9 cellular contexts compared by ENCODE assay signal in genomic region chr1:232142403-232143314, GRCh38.
DNase-seq lines count a peak whose midpoint lies in the region; ATAC-seq and TF ChIP-seq lines count a peak whose summit lies in the region.
"Had no signal": no experiment of that assay in that cellular context is flagged by ENCODE, and none has a peak within 500 bp of the region (broad histone marks: within the 10 kb centered on the region; RNA-seq: fewer than 3 reads in every experiment).

No MANE protein-coding gene starts in this region.

- H3K9me3 Mint-ChIP-seq in T-helper 2 cell treated with Interferon-gamma antibody and Interleukin-4, amounts not matched to agents 5 μg/mL and 100 μg/mL, for 36 hours, result peaks cover 15% of the 10 kb centered on the region

- no peak overlapping the region for H3K4me2 ChIP-seq in hepatocyte

- TF ChIP-seq POLR2A in breast epithelium (IDR thresholded peaks at IDR 0.05), result no peak
- TF ChIP-seq POLR2A in stomach (IDR thresholded peaks at IDR 0.05), result no peak

- H3K4me1 Mint-ChIP-seq in T-helper 2 cell treated with Interferon-gamma antibody and Interleukin-4, amounts not matched to agents 5 μg/mL and 100 μg/mL, for 36 hours (ENCODE audit: low read depth), result no peaks in the 10 kb centered on the region

- H3K79me2 ChIP-seq in hepatocyte, result no peaks in the 10 kb centered on the region

- no peaks in the 10 kb centered on the region for H3K27me3 Mint-ChIP-seq in T-helper 2 cell treated with Interferon-gamma antibody and Interleukin-4, amounts not matched to agents 5 μg/mL and 100 μg/mL, for 36 hours (ENCODE audit: low read depth)

- no peaks in the 10 kb centered on the region for H3K9me2 ChIP-seq in hepatocyte (replicated peaks; ENCODE audit: insufficient read depth)

- no peaks in the 10 kb centered on the region for H4K20me1 ChIP-seq in hepatocyte (ENCODE audit: insufficient read depth, poor library complexity, severe bottlenecking)

- H3K27ac ChIP-seq in breast epithelium (peak overlapping the region; percentile 31 to 71), hepatocyte (peak overlapping the region; percentile 19), stomach (peak overlapping the region in 4 of 5 donors; percentile 18 to 60 (median 42))

- H3K27me3 ChIP-seq in breast epithelium (no peaks in the 10 kb centered on the region), hepatocyte (no peaks in the 10 kb centered on the region), stomach (no peaks in the 10 kb centered on the region)

- TF ChIP-seq CTCF in breast epithelium (IDR thresholded peaks at IDR 0.05) (no peak), hepatocyte (IDR thresholded peaks at IDR 0.05; ENCODE audit: poor library complexity) (no peak), stomach (IDR thresholded peaks at IDR 0.05) (no peak)

- H3K4me3 ChIP-seq in breast epithelium (no peak overlapping the region), hepatocyte (no peak overlapping the region), stomach (no peak overlapping the region)

- 95% methylated on average over 8 of the region's 8 CpGs for WGBS in hepatocyte (ENCODE audit: low lambda C conversion rate, missing lambda C conversion rate)
- WGBS in stomach, 5 donors, result 51 to 77% (median 64%) methylated on average over 8 of the region's 8 CpGs

- intact Hi-C loops in breast epithelium (cut with DNase I; ENCODE audit: low total_unique reads) (no loop called here), stomach (cut with DNase I; ENCODE audit: low total_unique reads) (no loop called here)

- no peak for ATAC-seq in HG03460 (IDR thresholded peaks at IDR 0.05; ENCODE audit: unreplicated experiment)

- H3K27ac Mint-ChIP-seq in T-helper 2 cell treated with Interferon-gamma antibody and Interleukin-4, amounts not matched to agents 5 μg/mL and 100 μg/mL, for 36 hours, result no peak overlapping the region

- H3K4me3 Mint-ChIP-seq in T-helper 2 cell treated with Interferon-gamma antibody and Interleukin-4, amounts not matched to agents 5 μg/mL and 100 μg/mL, for 36 hours, result no peak overlapping the region

- no peak overlapping the region for H2AFZ ChIP-seq in hepatocyte

- H3K36me3 ChIP-seq in breast epithelium (no peaks in the 10 kb centered on the region), hepatocyte (replicated peaks; ENCODE audit: insufficient read depth, low read depth) (no peaks in the 10 kb centered on the region), stomach (no peaks in the 10 kb centered on the region)

- peak; percentile 4 for TF ChIP-seq EP300 in stomach (IDR thresholded peaks at IDR 0.05)

- H3K36me3 Mint-ChIP-seq in T-helper 2 cell treated with Interferon-gamma antibody and Interleukin-4, amounts not matched to agents 5 μg/mL and 100 μg/mL, for 36 hours (ENCODE audit: low read depth), result no peaks in the 10 kb centered on the region

- DNase-seq in HCEC 1CT (peak; percentile 84), breast epithelium (ENCODE audit: low spot score in 2 of 2) (peak in 1 of 2 donors; percentile 73), hepatocyte (ENCODE audit: low spot score) (no peak), stomach (no peak), cerebellar cortex (ENCODE audit: low spot score) (no peak), SHP77 (lab: John Stamatoyannopoulos, UW) (no peak)
- no peak for DNase-seq in T-helper 2 cell treated with Interferon-gamma antibody and Interleukin-4, amounts not matched to agents 5 μg/mL and 100 μg/mL, for 36 hours (ENCODE audit: low spot score)
- DNase-seq: activated effector memory CD4-positive, alpha-beta T cell treated with anti-CD3 and anti-CD28 coated beads, Interleukin-2, amount 50 U/mL, for 16 hours had no signal

- H3K4me1 ChIP-seq in breast epithelium, result no peaks in the 10 kb centered on the region
- H3K4me1 ChIP-seq in hepatocyte (ENCODE audit: insufficient read depth), result peaks cover 11% of the 10 kb centered on the region
- H3K4me1 ChIP-seq in stomach, result peaks cover 0 to 13% (median 0%) of the 10 kb centered on the region in 4 donors

- H3K9me3 ChIP-seq in breast epithelium (peaks cover 0 to 6% of the 10 kb centered on the region in 2 donors), hepatocyte (ENCODE audit: low read depth) (no peaks in the 10 kb centered on the region), stomach (peaks cover 0 to 10% (median 8%) of the 10 kb centered on the region in 4 donors)
